Comparison of ENCODE assay signal across 8 cellular contexts in the genomic region with DNA sequence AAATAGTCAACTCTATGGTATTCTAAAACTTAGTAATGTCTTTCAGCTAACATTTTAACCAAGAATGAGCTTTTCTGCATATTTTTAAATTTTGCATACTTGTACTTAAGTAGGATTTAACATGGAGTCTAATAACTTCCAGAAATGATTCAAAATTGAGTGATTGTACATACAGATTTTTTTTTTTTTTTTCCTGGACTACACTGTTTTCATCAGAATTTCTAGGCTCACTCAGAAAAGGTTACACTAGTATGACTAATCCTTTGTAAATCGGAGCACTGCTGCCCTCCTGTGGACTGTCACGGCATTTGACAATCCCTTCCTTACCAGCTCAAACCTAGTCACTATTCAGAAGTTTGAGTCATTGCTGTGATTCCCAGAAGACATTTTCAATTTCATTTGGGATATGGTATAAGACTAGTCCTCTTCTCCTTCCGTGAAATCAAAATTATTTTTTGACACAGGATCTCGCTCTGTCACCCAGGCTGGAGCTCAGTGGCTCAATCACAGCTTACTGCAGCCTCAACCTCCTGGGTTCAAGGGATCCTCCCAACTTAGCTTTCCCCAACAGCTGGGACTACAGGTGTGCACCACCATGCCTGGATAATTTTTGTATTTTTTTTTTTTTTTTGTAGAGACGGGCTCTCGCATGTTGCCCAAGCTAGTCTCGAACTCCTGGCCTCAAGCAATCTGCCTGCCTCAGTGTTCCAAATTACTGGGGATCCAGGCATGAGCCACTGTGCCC. TPM values are rescaled to one million over a fixed set of nuclear protein-coding genes. Genes with fewer than 3 reads are reported as not detected.
DNase-seq lines count a peak whose midpoint lies in the region; ATAC-seq, FAIRE-seq and TF ChIP-seq lines count a peak whose summit lies in the region.

No MANE protein-coding gene starts in this region.

- peaks cover 0 to 7% of the 10 kb centered on the region in 2 donors for H3K36me3 ChIP-seq in small intestine (ENCODE audit: control insufficient read depth in 2 of 2, insufficient read depth in 2 of 2, low read length in 2 of 2)

- H3K4me3 ChIP-seq in astrocyte of the cerebellum (ENCODE audit: low read depth, low read length) (no peak overlapping the region), small intestine (ENCODE audit: low read depth in 1 of 2, low read length in 2 of 2) (no peak overlapping the region)

- DNase-seq in GM04503 (ENCODE audit: low read depth): peak; percentile 47
- DNase-seq in NCI-H1417 treated with DMSO at 0.1 percent for 48 hours (lab: John Stamatoyannopoulos, UW): peak; percentile 18
- peak; percentile 70 for DNase-seq in T1000 (lab: John Stamatoyannopoulos, UW)
- peak; percentile 63 for DNase-seq in astrocyte of the cerebellum (ENCODE audit: low read depth)
- DNase-seq in hippocampal formation (lab: John Stamatoyannopoulos, UW): peak; percentile 62 to 70
- DNase-seq in small intestine: peak; percentile 78

- H3K27ac ChIP-seq in small intestine (ENCODE audit: low read depth in 1 of 2, low read length in 1 of 2): no peak overlapping the region

- ATAC-seq in HG02623 (IDR thresholded peaks at IDR 0.05; ENCODE audit: unreplicated experiment) (peak; percentile 54), GM21423 (IDR thresholded peaks at IDR 0.05; ENCODE audit: unreplicated experiment) (no peak)

- TF ChIP-seq CTCF in astrocyte of the cerebellum (IDR thresholded peaks at IDR 0.05; ENCODE audit: low read depth, low read length, missing control alignments): peak; percentile 85

- H3K9me3 ChIP-seq in small intestine (ENCODE audit: control insufficient read depth, low read depth): no peaks in the 10 kb centered on the region

- no peaks in the 10 kb centered on the region for H3K27me3 ChIP-seq in small intestine (ENCODE audit: control insufficient read depth in 2 of 2, insufficient read depth in 2 of 2, low read length in 2 of 2)

- WGBS in small intestine, 3 donors: 48 to 54% (median 49%) methylated on average over 7 of the region's 7 CpGs

- H3K4me1 ChIP-seq in small intestine (ENCODE audit: control insufficient read depth in 2 of 2, insufficient read depth in 1 of 2, low read depth in 1 of 2, low read length in 1 of 2): no peaks in the 10 kb centered on the region

- in situ Hi-C loops in astrocyte of the cerebellum (cut with HindIII; ENCODE audit: low sequenced_read_pairs): no loop called here

- FAIRE-seq in small intestine (lab: Jason Lieb, UNC): peak; percentile 87

RNA-seq across cellular contexts. Expression of gene CD46, which starts 45.5 kb away (rescaled TPM):
- 100 to 1,000 TPM in 1 of 3 donors, 10 to 100 TPM in 2; 53.2 to 122 (median 71.3) TPM for polyA plus RNA-seq in small intestine

Comparison
In these comparisons a context has a peak if more than half of its experiments do, and no peak if none do; other contexts are left out.
1. DNase-seq: peak in every context shown above with its lines; median percentile 78 in small intestine; 70 in T1000; 66 in hippocampal formation; 63 in astrocyte of the cerebellum; 47 in GM04503; 18 in NCI-H1417 treated with DMSO at 0.1 percent for 48 hours.